ENCODE assay signal across 24 cellular contexts in the genomic region with DNA sequence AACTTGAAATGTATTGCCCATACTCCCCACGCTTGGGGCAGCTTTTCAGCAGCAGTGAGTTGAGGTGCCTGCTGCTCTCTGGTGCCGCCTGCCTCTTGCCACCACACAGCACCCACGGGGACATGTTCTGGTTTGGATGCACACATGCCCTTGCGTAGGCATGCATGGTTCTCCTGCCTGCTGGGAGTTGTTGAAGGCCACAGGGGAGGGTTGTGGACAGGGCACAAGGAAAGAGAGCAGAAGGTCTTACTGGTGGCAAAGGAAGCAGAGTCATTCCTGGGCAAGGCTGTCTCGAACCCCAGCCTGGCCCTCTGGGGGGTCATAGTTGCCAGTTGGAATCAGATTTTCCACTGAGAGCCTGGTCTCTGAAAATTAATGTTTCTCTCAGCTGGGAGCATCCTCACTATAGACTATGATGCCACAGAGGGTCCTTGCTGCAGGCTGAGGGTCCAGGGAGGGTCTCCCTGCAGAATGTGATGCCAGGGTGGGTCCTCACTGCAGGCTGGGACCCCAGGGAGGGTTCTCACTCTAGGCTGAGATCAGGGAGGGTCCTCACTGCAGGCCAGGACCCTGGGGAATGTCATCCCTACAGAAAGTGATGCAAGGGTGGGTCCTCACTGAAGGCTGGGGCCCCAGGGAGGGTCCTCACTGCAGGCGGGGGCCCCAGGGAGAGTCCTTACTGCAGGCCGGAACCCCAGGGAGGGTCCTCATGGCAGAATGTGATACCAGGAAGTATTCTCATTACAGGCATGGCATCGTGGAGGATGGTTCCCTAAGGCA. TPM values are rescaled to one million over a fixed set of nuclear protein-coding genes. Genes with fewer than 3 reads are reported as not detected.
DNase-seq lines count a peak whose midpoint lies in the region; ATAC-seq lines count a peak whose summit lies in the region.
"Had no signal": no experiment of that assay in that cellular context is flagged by ENCODE, and none has a peak within 500 bp of the region (broad histone marks: within the 10 kb centered on the region; RNA-seq: fewer than 3 reads in every experiment).

No MANE protein-coding gene starts in this region.

- peaks cover 76% of the 10 kb centered on the region for H3K36me3 ChIP-seq in Karpas-422 (ENCODE audit: insufficient read depth, low read length)
- H3K36me3 ChIP-seq: BLaER1 had no signal

- H3K4me2 ChIP-seq in Karpas-422 (ENCODE audit: low read depth, low read length, poor library complexity, severe bottlenecking): peak overlapping the region; percentile 30
- H3K4me2 ChIP-seq: BLaER1 had no signal

- no peak overlapping the region for H3K4me3 Mint-ChIP-seq in activated T-cell treated with anti-CD3 and anti-CD28 coated beads, Interleukin-2, amount 50 U/mL, for 24 hours
- no peak overlapping the region for H3K4me3 Mint-ChIP-seq in activated T-cell treated with anti-CD3 and anti-CD28 coated beads, Interleukin-2, amount 50 U/mL, for 4 hours
- H3K4me3 Mint-ChIP-seq: CD4-positive, CD25-positive, alpha-beta regulatory T cell; H9 had no signal

- ATAC-seq in activated T-cell treated with anti-CD3 and anti-CD28 coated beads, Interleukin-2, amount 50 U/mL, for 4 hours: no peak
- no peak for ATAC-seq in GM21367 (IDR thresholded peaks at IDR 0.05; ENCODE audit: unreplicated experiment)
- no peak for ATAC-seq in HG02938 (IDR thresholded peaks at IDR 0.05; ENCODE audit: unreplicated experiment)

- peaks cover 32% of the 10 kb centered on the region for H3K4me1 Mint-ChIP-seq in activated T-cell treated with anti-CD3 and anti-CD28 coated beads, Interleukin-2, amount 50 U/mL, for 24 hours (ENCODE audit: low read depth)
- H3K4me1 Mint-ChIP-seq in activated T-cell treated with anti-CD3 and anti-CD28 coated beads, Interleukin-2, amount 50 U/mL, for 4 hours (ENCODE audit: low read depth): peaks cover 12% of the 10 kb centered on the region
- H3K4me1 Mint-ChIP-seq: H9 had no signal

- H3K9ac ChIP-seq in Karpas-422 (ENCODE audit: low read length): peak overlapping the region; percentile 26
- H3K9ac ChIP-seq: BLaER1, GM23248 had no signal

- no peak for DNase-seq in activated T-cell treated with anti-CD3 and anti-CD28 coated beads, Interleukin-2, amount 50 U/mL, for 24 hours
- DNase-seq in activated T-cell treated with anti-CD3 and anti-CD28 coated beads, Interleukin-2, amount 50 U/mL, for 4 hours: no peak
- DNase-seq in Karpas-422 (no peak), islet precursor cell (peak; percentile 45), germinal center (ENCODE audit: low spot score) (no peak)
- DNase-seq: CD4-positive, CD25-positive, alpha-beta regulatory T cell; GM23248; H9; KG1; MM.1S; NCI-H1048; NCI-H1417; NCI-H1694; NCI-H2029 treated with DMSO at 0.1 percent for 48 hours; NCI-H446 treated with DMSO at 0.1 percent for 48 hours; NCI-H526; NCI-H82; NK-92 treated with Interleukin-12 subunit alpha and Interleukin-12 subunit beta, amount 100 ng/mL, for 24 hours; RPMI8226; SHP77 treated with DMSO at 0.1 percent for 48 hours had no signal

- H2AFZ ChIP-seq in Karpas-422 (ENCODE audit: low read length): no peak overlapping the region
- H2AFZ ChIP-seq: GM23248 had no signal

- no peaks in the 10 kb centered on the region for H4K20me1 ChIP-seq in Karpas-422 (ENCODE audit: insufficient read depth, low read depth, low read length)
- H4K20me1 ChIP-seq: BLaER1 had no signal

- H3K27me3 ChIP-seq in Karpas-422 (ENCODE audit: low read length): no peaks in the 10 kb centered on the region
- H3K27me3 ChIP-seq: BLaER1 had no signal

- H3K9me2 ChIP-seq in Karpas-422 (replicated peaks; ENCODE audit: insufficient read depth, low read length): no peaks in the 10 kb centered on the region

- H3K4me3 ChIP-seq in Karpas-422 (ENCODE audit: low read length): peak overlapping the region; percentile 30; the same call in 1 of the 2 replicates
- H3K4me3 ChIP-seq: BLaER1, GM23248 had no signal

- peaks cover 90% of the 10 kb centered on the region for H3K79me2 ChIP-seq in Karpas-422 (ENCODE audit: low read length)

- no peaks in the 10 kb centered on the region for H3K36me3 Mint-ChIP-seq in activated T-cell treated with anti-CD3 and anti-CD28 coated beads, Interleukin-2, amount 50 U/mL, for 24 hours (ENCODE audit: low read depth)
- H3K36me3 Mint-ChIP-seq in activated T-cell treated with anti-CD3 and anti-CD28 coated beads, Interleukin-2, amount 50 U/mL, for 4 hours (ENCODE audit: insufficient read depth): no peaks in the 10 kb centered on the region

- H3K4me1 ChIP-seq in Karpas-422 (ENCODE audit: low read length): peaks cover 100% of the 10 kb centered on the region

- no peaks in the 10 kb centered on the region; the same call in 1 of the 2 replicates for H3K9me3 ChIP-seq in Karpas-422 (ENCODE audit: low read length)
- H3K9me3 ChIP-seq: BLaER1 had no signal

- no peaks in the 10 kb centered on the region for H3K9me3 Mint-ChIP-seq in activated T-cell treated with anti-CD3 and anti-CD28 coated beads, Interleukin-2, amount 50 U/mL, for 24 hours
- H3K9me3 Mint-ChIP-seq in activated T-cell treated with anti-CD3 and anti-CD28 coated beads, Interleukin-2, amount 50 U/mL, for 4 hours: no peaks in the 10 kb centered on the region
- H3K9me3 Mint-ChIP-seq: H9 had no signal

- peak overlapping the region; percentile 99 for H3K27ac ChIP-seq in Karpas-422 (ENCODE audit: low read length)
- H3K27ac ChIP-seq: BLaER1 had no signal

- H3K27ac Mint-ChIP-seq in activated T-cell treated with anti-CD3 and anti-CD28 coated beads, Interleukin-2, amount 50 U/mL, for 24 hours: peak overlapping the region; percentile 50
- H3K27ac Mint-ChIP-seq: CD4-positive, CD25-positive, alpha-beta regulatory T cell had no signal

- peaks cover 6% of the 10 kb centered on the region for H3K27me3 Mint-ChIP-seq in activated T-cell treated with anti-CD3 and anti-CD28 coated beads, Interleukin-2, amount 50 U/mL, for 24 hours
- peaks cover 4% of the 10 kb centered on the region for H3K27me3 Mint-ChIP-seq in activated T-cell treated with anti-CD3 and anti-CD28 coated beads, Interleukin-2, amount 50 U/mL, for 4 hours (ENCODE audit: low read depth)
- H3K27me3 Mint-ChIP-seq: CD4-positive, CD25-positive, alpha-beta regulatory T cell had no signal

RNA-seq across cellular contexts. Expression of a gene that starts 59.2 kb away (rescaled TPM):
- total RNA-seq in activated T-cell treated with anti-CD3 and anti-CD28 coated beads, Interleukin-2, amount 50 U/mL, for 4 hours: 1 to 10 TPM in 1 of 3 donors, under 1 TPM in 2; 0.66 to 1.1 (median 0.87) TPM
- total RNA-seq in Karpas-422 (2014; rRNA removed; shearing (Covaris generic); ENCODE audit: low replicate concordance): 42.9 and 54.1 TPM in 2 replicates
- total RNA-seq: G401 had no signal

Comparison
In these comparisons a context has a peak if more than half of its experiments do, and no peak if none do; other contexts are left out.
1. RNA of a gene that starts 59.2 kb away (total RNA-seq): 42.9 to 54.1 TPM in Karpas-422; 0.66 to 1.1 TPM in activated T-cell treated with anti-CD3 and anti-CD28 coated beads, Interleukin-2, amount 50 U/mL, for 4 hours; every median in the first group is over 10 times any median in the second.